In the genomic region with DNA sequence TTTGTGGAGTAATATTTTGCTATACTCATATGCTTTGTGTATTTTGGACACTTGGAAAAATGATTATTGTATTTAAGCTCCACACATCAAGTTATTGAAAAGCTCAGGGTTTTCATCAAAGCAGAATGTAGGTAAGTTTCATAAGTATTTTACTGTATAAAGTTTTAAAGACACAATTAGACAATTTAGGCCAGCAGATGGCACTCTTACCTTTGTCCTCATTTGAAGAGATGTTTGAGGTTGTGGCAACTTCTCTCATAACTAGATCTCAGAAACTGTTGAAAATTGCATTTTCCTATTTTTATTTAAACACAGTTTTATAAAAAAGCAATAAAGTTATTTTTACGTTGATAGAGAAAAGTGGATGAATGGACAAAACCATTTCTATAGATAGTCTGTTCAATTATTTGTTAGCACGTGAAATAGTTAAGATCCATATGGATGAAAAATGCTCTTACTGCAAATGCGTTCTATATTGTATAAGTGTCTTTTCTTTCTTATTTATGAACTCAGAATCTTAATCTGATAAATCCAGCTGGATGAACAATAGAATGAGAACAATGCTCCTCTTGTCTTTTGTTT, we compare ENCODE assay signal across 8 cellular contexts.
A peak's percentile ranks its signal among the peaks of the same experiment; 100 is the strongest.
DNase-seq lines count a peak whose midpoint lies in the region; ATAC-seq, FAIRE-seq and TF ChIP-seq lines count a peak whose summit lies in the region.

No MANE protein-coding gene starts in this region.

- no peak overlapping the region for H3K4me3 ChIP-seq in thoracic aorta

- H3K4me1 ChIP-seq in thoracic aorta (ENCODE audit: control insufficient read depth in 1 of 2, low read depth in 2 of 2): peaks cover 17 to 50% of the 10 kb centered on the region in 2 donors

- peak; percentile 100 for FAIRE-seq in islet of Langerhans (lab: Jason Lieb, UNC)

- DNase-seq in DMS153 (lab: John Stamatoyannopoulos, UW) (peak; percentile 1), HCEC 1CT (peak; percentile 51), NCI-H526 (lab: John Stamatoyannopoulos, UW) (peak; percentile 12 to 57), brain pericyte (ENCODE audit: low read depth, low spot score) (peak; percentile 53), thoracic aorta (ENCODE audit: low spot score) (peak; percentile 5)

- H3K9me3 ChIP-seq in thoracic aorta: no peaks in the 10 kb centered on the region

- ATAC-seq in thoracic aorta (ENCODE audit: insufficient number of reproducible peaks, low FRiP score, low read depth) (no peak), HG03025 (IDR thresholded peaks at IDR 0.05; ENCODE audit: low FRiP score, unreplicated experiment) (no peak), HG03159 (IDR thresholded peaks at IDR 0.05; ENCODE audit: unreplicated experiment) (no peak)

- H3K36me3 ChIP-seq in thoracic aorta: no peaks in the 10 kb centered on the region

- peak; percentile 69 for TF ChIP-seq CTCF in thoracic aorta (IDR thresholded peaks at IDR 0.05)

- H3K27me3 ChIP-seq in thoracic aorta (replicated peaks; ENCODE audit: insufficient read depth): no peaks in the 10 kb centered on the region

- H3K27ac ChIP-seq in thoracic aorta: peak overlapping the region in 1 of 2 donors; percentile 1

Comparison
In these comparisons a context has a peak if more than half of its experiments do, and no peak if none do; other contexts are left out.
1. DNase-seq: peak in every context shown above with its lines; median percentile 53 in brain pericyte; 51 in HCEC 1CT; 34 in NCI-H526; 5 in thoracic aorta; 1 in DMS153.